In the genomic region with DNA sequence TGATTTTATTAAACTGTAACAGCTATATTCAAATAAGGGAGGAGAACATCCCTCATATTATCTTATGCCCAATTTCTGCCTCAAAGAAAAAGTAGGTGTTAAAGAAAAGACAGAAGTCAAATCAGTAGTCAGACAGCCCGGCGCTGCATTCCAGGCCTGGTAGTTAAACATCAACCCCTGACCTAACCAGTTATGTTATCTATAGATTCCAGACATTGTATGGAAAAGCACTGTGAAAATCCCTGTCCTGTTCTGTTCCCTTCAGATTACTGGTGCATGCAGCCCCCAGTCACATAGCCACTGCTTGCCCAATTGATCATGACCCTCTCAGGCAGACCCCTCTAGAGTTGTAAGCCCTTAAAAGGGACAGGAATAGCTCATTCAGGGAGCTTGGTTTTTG, we compare ENCODE assay signal across 28 cellular contexts.
"Had no signal": no experiment of that assay in that cellular context is flagged by ENCODE, and none has a peak within 500 bp of the region (broad histone marks: within the 10 kb centered on the region; RNA-seq: fewer than 3 reads in every experiment).

No MANE protein-coding gene starts in this region.

- H3K9me3 ChIP-seq: neutrophil, ovary, suprapubic skin had no signal

- H3K36me3 ChIP-seq: esophagus muscularis mucosa, heart right ventricle, neutrophil, ovary, right atrium auricular region, suprapubic skin, tibial artery had no signal

- H3K36me3 Mint-ChIP-seq: activated CD8-positive, alpha-beta memory T cell treated with anti-CD3 and anti-CD28 coated beads, Interleukin-2, amount 10 ng/mL, durations not matched to agents 7 days and 5 days; activated naive CD8-positive, alpha-beta T cell; stimulated activated effector memory CD8-positive, alpha-beta T cell treated with anti-CD3 and anti-CD28 coated beads, Interleukin-12 subunit alpha, Interleukin-12 subunit beta, amount 100 ng/mL, for 72 hours had no signal

- H3K4me1 ChIP-seq: esophagus muscularis mucosa, foreskin keratinocyte, heart right ventricle, right atrium auricular region, suprapubic skin, tibial artery had no signal

- DNase-seq: activated CD4-positive, alpha-beta T cell treated with anti-CD3 and anti-CD28 coated beads for 36 hours; activated CD4-positive, CD25-positive, alpha-beta regulatory T cell; activated CD8-positive, alpha-beta memory T cell treated with anti-CD3 and anti-CD28 coated beads, Interleukin-2, amount 10 ng/mL, durations not matched to agents 7 days and 5 days; activated CD8-positive, alpha-beta T cell treated with anti-CD3 and anti-CD28 coated beads, Interleukin-2, amount 10 ng/mL, durations not matched to agents 7 days and 5 days; activated effector memory CD4-positive, alpha-beta T cell treated with Interleukin-2 at 50 U/mL for 16 hours; activated naive CD4-positive, alpha-beta T cell treated with Interleukin-2 at 50 U/mL for 16 hours; anterior cingulate cortex; dermis blood vessel endothelial cell; effector CD4-positive, alpha-beta T cell; foreskin keratinocyte; heart right ventricle; left ventricle myocardium superior; naive B cell; nephron progenitor cell; ovary; stimulated activated CD4-positive, alpha-beta T cell treated with anti-CD3 and anti-CD28 coated beads, Interleukin-12 subunit alpha, Interleukin-12 subunit beta, amount 100 ng/mL, for 4 hours; stimulated activated CD4-positive, alpha-beta T cell treated with anti-CD3 and anti-CD28 coated beads, Interleukin-4, amount 100 ng/mL, for 24 hours; stimulated activated naive CD8-positive, alpha-beta T cell treated with anti-CD3 and anti-CD28 coated beads, Interleukin-15, amount 100 ng/mL, for 72 hours; T-helper 1 cell; tibial artery had no signal

- ATAC-seq: activated CD4-positive, alpha-beta T cell treated with anti-CD3 and anti-CD28 coated beads for 36 hours; activated CD8-positive, alpha-beta memory T cell treated with anti-CD3 and anti-CD28 coated beads, Interleukin-2, amount 10 ng/mL, durations not matched to agents 7 days and 5 days; activated CD8-positive, alpha-beta T cell treated with anti-CD3 and anti-CD28 coated beads, Interleukin-2, amount 10 ng/mL, durations not matched to agents 7 days and 5 days; foreskin keratinocyte; heart right ventricle; left ventricle myocardium superior; stimulated activated effector memory CD8-positive, alpha-beta T cell treated with anti-CD3 and anti-CD28 coated beads, Interleukin-12 subunit alpha, Interleukin-12 subunit beta, amount 100 ng/mL, for 72 hours; stimulated activated naive CD8-positive, alpha-beta T cell treated with anti-CD3 and anti-CD28 coated beads, Interleukin-15, amount 100 ng/mL, for 72 hours had no signal

- H3K4me3 ChIP-seq: esophagus muscularis mucosa, heart right ventricle, ovary, right atrium auricular region, suprapubic skin, tibial artery had no signal

- H3K4me3 Mint-ChIP-seq: activated CD4-positive, alpha-beta T cell treated with anti-CD3 and anti-CD28 coated beads for 36 hours; activated CD8-positive, alpha-beta memory T cell treated with anti-CD3 and anti-CD28 coated beads, Interleukin-2, amount 10 ng/mL, durations not matched to agents 7 days and 5 days; activated CD8-positive, alpha-beta T cell treated with anti-CD3 and anti-CD28 coated beads, Interleukin-2, amount 10 ng/mL, durations not matched to agents 7 days and 5 days; activated naive CD8-positive, alpha-beta T cell; central memory CD8-positive, alpha-beta T cell; naive B cell; nephron progenitor cell; stimulated activated effector memory CD8-positive, alpha-beta T cell treated with anti-CD3 and anti-CD28 coated beads, Interleukin-12 subunit alpha, Interleukin-12 subunit beta, amount 100 ng/mL, for 72 hours; stimulated activated naive CD8-positive, alpha-beta T cell treated with anti-CD3 and anti-CD28 coated beads, Interleukin-15, amount 100 ng/mL, for 72 hours; T-helper 2 cell treated with Interferon-gamma antibody and Interleukin-4, amounts not matched to agents 5 μg/mL and 100 μg/mL, for 36 hours had no signal

- H3K4me1 Mint-ChIP-seq: activated CD4-positive, alpha-beta T cell treated with anti-CD3 and anti-CD28 coated beads for 36 hours; activated CD8-positive, alpha-beta memory T cell treated with anti-CD3 and anti-CD28 coated beads, Interleukin-2, amount 10 ng/mL, durations not matched to agents 7 days and 5 days; central memory CD8-positive, alpha-beta T cell; naive B cell; stimulated activated effector memory CD8-positive, alpha-beta T cell treated with anti-CD3 and anti-CD28 coated beads, Interleukin-12 subunit alpha, Interleukin-12 subunit beta, amount 100 ng/mL, for 72 hours; stimulated activated naive CD8-positive, alpha-beta T cell treated with anti-CD3 and anti-CD28 coated beads, Interleukin-15, amount 100 ng/mL, for 72 hours had no signal

- H3K9me3 Mint-ChIP-seq: T-helper 2 cell treated with Interferon-gamma antibody and Interleukin-4, amounts not matched to agents 5 μg/mL and 100 μg/mL, for 36 hours had no signal

- H3K27me3 ChIP-seq: esophagus muscularis mucosa, foreskin keratinocyte, heart right ventricle, neutrophil, ovary, right atrium auricular region, suprapubic skin, tibial artery had no signal

- H3K27ac ChIP-seq: esophagus muscularis mucosa, foreskin keratinocyte, heart right ventricle, neutrophil, ovary, right atrium auricular region, suprapubic skin, tibial artery had no signal

- H3K27ac Mint-ChIP-seq: activated CD4-positive, alpha-beta T cell treated with anti-CD3 and anti-CD28 coated beads for 36 hours; activated CD8-positive, alpha-beta memory T cell treated with anti-CD3 and anti-CD28 coated beads, Interleukin-2, amount 10 ng/mL, durations not matched to agents 7 days and 5 days; activated CD8-positive, alpha-beta T cell treated with anti-CD3 and anti-CD28 coated beads, Interleukin-2, amount 10 ng/mL, durations not matched to agents 7 days and 5 days; activated naive CD8-positive, alpha-beta T cell; naive B cell; nephron progenitor cell; stimulated activated effector memory CD8-positive, alpha-beta T cell treated with anti-CD3 and anti-CD28 coated beads, Interleukin-12 subunit alpha, Interleukin-12 subunit beta, amount 100 ng/mL, for 72 hours; stimulated activated naive CD8-positive, alpha-beta T cell treated with anti-CD3 and anti-CD28 coated beads, Interleukin-15, amount 100 ng/mL, for 72 hours; T-helper 2 cell treated with Interferon-gamma antibody and Interleukin-4, amounts not matched to agents 5 μg/mL and 100 μg/mL, for 36 hours had no signal

- H3K27me3 Mint-ChIP-seq: activated CD8-positive, alpha-beta memory T cell treated with anti-CD3 and anti-CD28 coated beads, Interleukin-2, amount 10 ng/mL, durations not matched to agents 7 days and 5 days; central memory CD8-positive, alpha-beta T cell; stimulated activated naive CD8-positive, alpha-beta T cell treated with anti-CD3 and anti-CD28 coated beads, Interleukin-15, amount 100 ng/mL, for 72 hours had no signal
